In genomic region chr2:223762853-223763252, GRCh38 we compare ENCODE assay signal across 14 cellular contexts.
DNase-seq lines count a peak whose midpoint lies in the region; ATAC-seq and TF ChIP-seq lines count a peak whose summit lies in the region.
"Had no signal": no experiment of that assay in that cellular context is flagged by ENCODE, and none has a peak within 500 bp of the region (broad histone marks: within the 10 kb centered on the region; RNA-seq: fewer than 3 reads in every experiment).

No MANE protein-coding gene starts in this region.

- no peak for TF ChIP-seq CTCF in astrocyte of the spinal cord (IDR thresholded peaks at IDR 0.05; ENCODE audit: low read depth, low read length)
- TF ChIP-seq CTCF in sigmoid colon (IDR thresholded peaks at IDR 0.05): no peak

- DNase-seq in NCI-H82 (lab: John Stamatoyannopoulos, UW) (peak; percentile 6), NCI-H82 treated with DMSO at 0.1 percent for 48 hours (lab: John Stamatoyannopoulos, UW; ENCODE audit: unreplicated experiment) (no peak), astrocyte of the spinal cord (ENCODE audit: low read depth, low spot score) (peak; percentile 40), myocyte (ENCODE audit: low read depth) (peak; percentile 13), medulla oblongata (ENCODE audit: extremely low spot score) (no peak), sigmoid colon (no peak)
- DNase-seq: 8988T; COR-L47; effector memory CD4-positive, alpha-beta T cell; NCI-H187 treated with DMSO at 0.1 percent for 48 hours had no signal

- H3K27me3 ChIP-seq in sigmoid colon: no peaks in the 10 kb centered on the region

- no peaks in the 10 kb centered on the region for H3K4me1 ChIP-seq in sigmoid colon

- no peak for TF ChIP-seq EP300 in sigmoid colon (IDR thresholded peaks at IDR 0.05)

- WGBS in sigmoid colon, 2 donors: 92 to 98% methylated on average over 1 of the region's 1 CpG

- H3K4me3 ChIP-seq in astrocyte of the spinal cord (ENCODE audit: low read depth, low read length) (no peak overlapping the region), sigmoid colon (no peak overlapping the region)
- H3K4me3 ChIP-seq: thoracic aorta had no signal

- in situ Hi-C loops in astrocyte of the spinal cord (cut with HindIII; ENCODE audit: low sequenced_read_pairs): no loop called here

- intact Hi-C loops in sigmoid colon (cut with DNase I): no loop called here

- no peak overlapping the region for H3K27ac ChIP-seq in sigmoid colon
- H3K27ac ChIP-seq: KMS-11, thoracic aorta had no signal

- no peak for TF ChIP-seq POLR2A in sigmoid colon (IDR thresholded peaks at IDR 0.05)

- no peaks in the 10 kb centered on the region for H3K36me3 ChIP-seq in sigmoid colon
- H3K36me3 ChIP-seq: thoracic aorta had no signal

- H3K9me3 ChIP-seq in sigmoid colon: no peaks in the 10 kb centered on the region
- H3K9me3 ChIP-seq: thoracic aorta had no signal

- ATAC-seq in HG03066 (IDR thresholded peaks at IDR 0.05; ENCODE audit: low read depth, unreplicated experiment) (peak; percentile 26), GM21367 (IDR thresholded peaks at IDR 0.05; ENCODE audit: unreplicated experiment) (no peak)

Comparison
In these comparisons a context has a peak if more than half of its experiments do, and no peak if none do; other contexts are left out.
1. DNase-seq: peak in NCI-H82 (single experiment), astrocyte of the spinal cord (single experiment) and myocyte (single experiment); none in NCI-H82 treated with DMSO at 0.1 percent for 48 hours (single experiment), medulla oblongata (single experiment) and sigmoid colon (single experiment).